Comparison of ENCODE assay signal across 12 cellular contexts in the genomic region with DNA sequence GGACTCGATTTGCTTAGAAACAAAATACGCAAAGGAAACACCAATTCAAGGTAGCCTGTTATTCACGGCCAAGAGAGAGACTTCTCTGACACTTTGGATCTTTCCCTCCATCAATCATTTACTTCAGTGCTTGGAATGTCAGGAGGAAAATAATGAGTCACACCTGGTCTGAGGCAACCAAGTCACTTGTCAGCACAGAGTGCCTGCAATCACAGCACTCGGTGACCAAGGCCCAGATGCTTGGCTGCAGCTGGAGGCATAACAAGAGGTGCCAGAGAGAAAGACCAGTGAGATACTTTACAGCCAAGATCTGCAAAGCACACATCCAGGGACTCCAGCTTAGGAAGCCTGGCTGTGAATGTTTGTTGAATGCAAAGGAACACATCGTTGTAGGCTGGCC. TPM values are rescaled to one million over a fixed set of nuclear protein-coding genes. Genes with fewer than 3 reads are reported as not detected.
DNase-seq lines count a peak whose midpoint lies in the region; ATAC-seq and TF ChIP-seq lines count a peak whose summit lies in the region.
"Had no signal": no experiment of that assay in that cellular context is flagged by ENCODE, and none has a peak within 500 bp of the region (broad histone marks: within the 10 kb centered on the region; RNA-seq: fewer than 3 reads in every experiment).

No MANE protein-coding gene starts in this region.

- no peaks in the 10 kb centered on the region for H3K36me3 ChIP-seq in Peyer's patch
- H3K36me3 ChIP-seq: cardiac muscle cell had no signal

- in situ Hi-C loops in ACHN (cut with HindIII; ENCODE audit: low pct_ligation_motif_present, low pct_unique_long_range_greater_than_20kb, low sequenced_read_pairs) = no loop called here

- H3K27ac ChIP-seq in Peyer's patch = peak overlapping the region; percentile 20 to 89 (median 57)
- H3K27ac ChIP-seq: cardiac muscle cell had no signal

- H3K4me1 Mint-ChIP-seq in nephron = peaks cover 76% of the 10 kb centered on the region
- peaks cover 26% of the 10 kb centered on the region for H3K4me1 Mint-ChIP-seq in activated CD4-positive, alpha-beta memory T cell treated with anti-CD3 and anti-CD28 coated beads, Interleukin-2, amount 10 ng/mL, durations not matched to agents 7 days and 5 days

- TF ChIP-seq CTCF in Peyer's patch (IDR thresholded peaks at IDR 0.05) (peak in 1 of 6 experiments; percentile 6), fibroblast of villous mesenchyme (IDR thresholded peaks at IDR 0.05; ENCODE audit: insufficient read depth, low read depth, low read length) (no peak), nephron (IDR thresholded peaks at IDR 0.05; ENCODE audit: unreplicated experiment in 3 of 3) (no peak)

- H3K4me3 ChIP-seq in Peyer's patch (peak overlapping the region in 2 of 4 donors; percentile 24 to 38), fibroblast of villous mesenchyme (ENCODE audit: low read depth, low read length) (no peak overlapping the region)
- H3K4me3 ChIP-seq: cardiac muscle cell had no signal

- no peaks in the 10 kb centered on the region for H3K9me3 Mint-ChIP-seq in nephron
- no peaks in the 10 kb centered on the region for H3K9me3 Mint-ChIP-seq in activated CD4-positive, alpha-beta memory T cell treated with anti-CD3 and anti-CD28 coated beads, Interleukin-2, amount 10 ng/mL, durations not matched to agents 7 days and 5 days
- H3K9me3 Mint-ChIP-seq: activated T-helper 17 cell treated with anti-CD3 and anti-CD28 coated beads, Interleukin-2, amount 50 U/mL, for 72 hours had no signal

- H3K4me1 ChIP-seq in Peyer's patch = peaks cover 0 to 18% (median 4%) of the 10 kb centered on the region in 4 donors

- H3K27ac Mint-ChIP-seq in nephron = peak overlapping the region; percentile 77 to 86 (median 83)
- H3K27ac Mint-ChIP-seq in activated CD4-positive, alpha-beta memory T cell treated with anti-CD3 and anti-CD28 coated beads, Interleukin-2, amount 10 ng/mL, durations not matched to agents 7 days and 5 days = no peak overlapping the region
- H3K27ac Mint-ChIP-seq: activated T-helper 17 cell treated with anti-CD3 and anti-CD28 coated beads, Interleukin-2, amount 50 U/mL, for 72 hours had no signal

- H3K4me3 Mint-ChIP-seq in nephron = no peak overlapping the region
- H3K4me3 Mint-ChIP-seq in activated CD4-positive, alpha-beta memory T cell treated with anti-CD3 and anti-CD28 coated beads, Interleukin-2, amount 10 ng/mL, durations not matched to agents 7 days and 5 days = no peak overlapping the region
- H3K4me3 Mint-ChIP-seq: activated T-helper 17 cell treated with anti-CD3 and anti-CD28 coated beads, Interleukin-2, amount 50 U/mL, for 72 hours had no signal

- peaks cover 3% of the 10 kb centered on the region for H3K27me3 Mint-ChIP-seq in nephron (ENCODE audit: low read depth)
- H3K27me3 Mint-ChIP-seq in activated CD4-positive, alpha-beta memory T cell treated with anti-CD3 and anti-CD28 coated beads, Interleukin-2, amount 10 ng/mL, durations not matched to agents 7 days and 5 days = peaks cover 7% of the 10 kb centered on the region

- POLR2A ChIA-PET in activated CD4-positive, alpha-beta memory T cell treated with anti-CD3 and anti-CD28 coated beads, Interleukin-2, amount 10 ng/mL, durations not matched to agents 7 days and 5 days (lab: Charles Lee) = no interaction called here

- ATAC-seq in HG03432 (IDR thresholded peaks at IDR 0.05; ENCODE audit: unreplicated experiment) = no peak
- no peak for ATAC-seq in HG02759 (IDR thresholded peaks at IDR 0.05; ENCODE audit: unreplicated experiment)
- no peak for ATAC-seq in HG03354 (IDR thresholded peaks at IDR 0.05; ENCODE audit: poor library complexity, severe bottlenecking, unreplicated experiment)
- ATAC-seq: activated T-helper 17 cell treated with anti-CD3 and anti-CD28 coated beads, Interleukin-2, amount 50 U/mL, for 72 hours had no signal

- no peaks in the 10 kb centered on the region for H3K9me3 ChIP-seq in Peyer's patch

- H3K36me3 Mint-ChIP-seq in nephron (ENCODE audit: low read depth) = no peaks in the 10 kb centered on the region
- H3K36me3 Mint-ChIP-seq in activated CD4-positive, alpha-beta memory T cell treated with anti-CD3 and anti-CD28 coated beads, Interleukin-2, amount 10 ng/mL, durations not matched to agents 7 days and 5 days (ENCODE audit: low read depth) = no peaks in the 10 kb centered on the region

- DNase-seq in ACHN = peak; percentile 73
- peak in 2 of 3 donors; percentile 71 to 78 for DNase-seq in Peyer's patch
- peak; percentile 33 for DNase-seq in fibroblast of villous mesenchyme (ENCODE audit: low read depth)
- no peak for DNase-seq in activated CD4-positive, alpha-beta memory T cell treated with anti-CD3 and anti-CD28 coated beads, Interleukin-2, amount 10 ng/mL, durations not matched to agents 7 days and 5 days
- DNase-seq: NCI-H524; stimulated activated CD4-positive, alpha-beta T cell treated with anti-CD3 and anti-CD28 coated beads, Interleukin-4, amount 100 ng/mL, for 4 hours had no signal

- CTCF ChIA-PET in activated CD4-positive, alpha-beta memory T cell treated with anti-CD3 and anti-CD28 coated beads, Interleukin-2, amount 10 ng/mL, durations not matched to agents 7 days and 5 days (lab: Charles Lee) = no interaction called here

- H3K27me3 ChIP-seq in Peyer's patch = no peaks in the 10 kb centered on the region
- H3K27me3 ChIP-seq: cardiac muscle cell had no signal

- TF ChIP-seq POLR2A in Peyer's patch (IDR thresholded peaks at IDR 0.05) = peak in 1 of 2 donors; percentile 44

RNA-seq across cellular contexts. Expression of a gene that starts 34.0 kb away (rescaled TPM):
- total RNA-seq in Peyer's patch (10 to 100 TPM; 28.1 to 80.9 (median 61.2) TPM), fibroblast of villous mesenchyme (9.1 and 15.1 TPM in 2 replicates)
- 1 to 10 TPM; 4.8 to 5.4 TPM for total RNA-seq in activated CD4-positive, alpha-beta memory T cell treated with anti-CD3 and anti-CD28 coated beads, Interleukin-2, amount 10 ng/mL, durations not matched to agents 7 days and 5 days

RNA-seq across cellular contexts. Expression of a gene that starts 52.2 kb away (rescaled TPM):
- 100 to 1,000 TPM in 1 of 4 donors, 10 to 100 TPM in 3; 52.8 to 160 (median 80.7) TPM for total RNA-seq in Peyer's patch
- total RNA-seq in fibroblast of villous mesenchyme = 86.3 and 122 TPM in 2 replicates
- 10 to 100 TPM; 35.1 to 37.3 TPM for total RNA-seq in activated CD4-positive, alpha-beta memory T cell treated with anti-CD3 and anti-CD28 coated beads, Interleukin-2, amount 10 ng/mL, durations not matched to agents 7 days and 5 days
